Comparison of ENCODE assay signal across 15 cellular contexts in genomic region chr6:158795516-158795915, GRCh38. TPM values are rescaled to one million over a fixed set of nuclear protein-coding genes. Genes with fewer than 3 reads are reported as not detected.
DNase-seq lines count a peak whose midpoint lies in the region; ATAC-seq and TF ChIP-seq lines count a peak whose summit lies in the region.
"Had no signal": no experiment of that assay in that cellular context is flagged by ENCODE, and none has a peak within 500 bp of the region (broad histone marks: within the 10 kb centered on the region; RNA-seq: fewer than 3 reads in every experiment).

No MANE protein-coding gene starts in this region.

- TF ChIP-seq CTCF in H9 (conservative IDR thresholded peaks at IDR 0.05) (no peak), mucosa of descending colon (IDR thresholded peaks at IDR 0.05) (no peak), esophagus muscularis mucosa (IDR thresholded peaks at IDR 0.05) (no peak), SK-N-SH (IDR thresholded peaks at IDR 0.05) (no peak)

- H3K14ac ChIP-seq in H9 (ENCODE audit: insufficient read depth, low read length): no peak overlapping the region

- no peak overlapping the region for H3K18ac ChIP-seq in H9 (ENCODE audit: insufficient read length, low read depth, low read length)

- intact Hi-C loops in mucosa of descending colon (cut with DNase I, micrococcal nuclease) (no loop called here), esophagus muscularis mucosa (cut with DNase I) (no loop called here)

- peak; percentile 39 for ATAC-seq in mucosa of descending colon
- ATAC-seq: stimulated activated naive CD8-positive, alpha-beta T cell treated with anti-CD3 and anti-CD28 coated beads, Interleukin-15, amount 100 ng/mL, for 72 hours had no signal

- no peak overlapping the region for H2BK120ac ChIP-seq in H9 (ENCODE audit: low read depth, low read length, poor library complexity, severe bottlenecking)

- no peak overlapping the region for H2BK15ac ChIP-seq in H9 (ENCODE audit: low read depth, low read length)

- no peak overlapping the region for H3K23ac ChIP-seq in H9 (ENCODE audit: insufficient read length, low read depth, low read length)

- H3K9ac ChIP-seq in BLaER1: no peak overlapping the region
- no peak overlapping the region for H3K9ac ChIP-seq in H9 (ENCODE audit: extremely low read depth, insufficient read length, low read length)
- H3K9ac ChIP-seq in SK-N-SH: no peak overlapping the region

- no peak overlapping the region for H4K5ac ChIP-seq in H9 (ENCODE audit: insufficient read length, low read depth, low read length)

- no peaks in the 10 kb centered on the region for H3K9me3 Mint-ChIP-seq in H9
- no peaks in the 10 kb centered on the region for H3K9me3 Mint-ChIP-seq in activated naive CD8-positive, alpha-beta T cell (ENCODE audit: low read depth)
- H3K9me3 Mint-ChIP-seq: stimulated activated naive CD8-positive, alpha-beta T cell treated with anti-CD3 and anti-CD28 coated beads, Interleukin-15, amount 100 ng/mL, for 72 hours had no signal

- no peak overlapping the region for H2BK20ac ChIP-seq in H9 (ENCODE audit: low read depth, low read length, poor library complexity, severe bottlenecking)

- no peak for DNase-seq in H9
- DNase-seq in mucosa of descending colon: no peak
- DNase-seq in C1 segment of cervical spinal cord (lab: John Stamatoyannopoulos, UW): no peak
- no peak for DNase-seq in D341Med (ENCODE audit: low spot score)
- DNase-seq in esophagus muscularis mucosa (ENCODE audit: extremely low spot score): no peak
- DNase-seq in SK-N-SH: no peak
- DNase-seq: activated CD4-positive, alpha-beta T cell treated with anti-CD3 and anti-CD28 coated beads for 48 hours; DMS79; KBM-7; NCI-H1092 treated with DMSO at 0.1 percent for 48 hours; SHP77 treated with DMSO at 0.1 percent for 48 hours; stimulated activated naive CD8-positive, alpha-beta T cell treated with anti-CD3 and anti-CD28 coated beads, Interleukin-15, amount 100 ng/mL, for 72 hours had no signal

- POLR2A ChIA-PET in SK-N-SH (lab: Yijun Ruan, JAX): no interaction called here

- H3K27me3 ChIP-seq in BLaER1: no peaks in the 10 kb centered on the region
- no peaks in the 10 kb centered on the region for H3K27me3 ChIP-seq in H9 (ENCODE audit: insufficient read depth, low read length)
- no peaks in the 10 kb centered on the region for H3K27me3 ChIP-seq in esophagus muscularis mucosa
- H3K27me3 ChIP-seq in SK-N-SH (ENCODE audit: insufficient read depth): no peaks in the 10 kb centered on the region

- H3K9me2 ChIP-seq in SK-N-SH: no peaks in the 10 kb centered on the region

- H3K4me3 ChIP-seq in BLaER1 (no peak overlapping the region), mucosa of descending colon (no peak overlapping the region), esophagus muscularis mucosa (no peak overlapping the region), SK-N-SH (ENCODE audit: low read depth in 2 of 2, low read length in 1 of 2) (no peak overlapping the region)

- H3K79me1 ChIP-seq in H9 (ENCODE audit: insufficient read depth, low read depth, low read length, poor library complexity, severe bottlenecking): no peaks in the 10 kb centered on the region

- H4K91ac ChIP-seq in H9 (ENCODE audit: insufficient read length, low read depth, low read length): no peak overlapping the region

- H3T11ph ChIP-seq in H9 (ENCODE audit: low read length): no peak overlapping the region

- H3K36me3 ChIP-seq in BLaER1 (peaks cover 30% of the 10 kb centered on the region), mucosa of descending colon (ENCODE audit: low read depth) (no peaks in the 10 kb centered on the region), esophagus muscularis mucosa (no peaks in the 10 kb centered on the region), SK-N-SH (replicated peaks in 1 of 2; ENCODE audit: control insufficient read depth in 1 of 2, insufficient read depth in 2 of 2, low read length in 1 of 2) (no peaks in the 10 kb centered on the region)

- H3K4me1 ChIP-seq in BLaER1 (peaks cover 87% of the 10 kb centered on the region), H9 (ENCODE audit: insufficient read depth, low read length) (peaks cover 9% of the 10 kb centered on the region; the same call in 1 of the 2 replicates), mucosa of descending colon (ENCODE audit: low read depth) (peaks cover 62% of the 10 kb centered on the region), esophagus muscularis mucosa (peaks cover 42 to 94% (median 57%) of the 10 kb centered on the region in 4 donors), SK-N-SH (ENCODE audit: control insufficient read depth in 1 of 2, insufficient read depth in 2 of 2, low read depth in 1 of 2, low read length in 1 of 2) (peaks cover 25 to 27% of the 10 kb centered on the region in 2 experiments; a peak in 3 of 4 replicates)

- CTCF ChIA-PET in SK-N-SH (lab: Yijun Ruan, JAX): interaction anchor here (0.6 to 1.1 kb wide), 3 partner anchors 95 to 177 kb away, joined by 3 to 4 read pairs (median 3); no protein-coding TSS in a partner anchor

- H2AFZ ChIP-seq in H9 (ENCODE audit: low read length) (no peak overlapping the region), SK-N-SH (ENCODE audit: low read depth) (no peak overlapping the region)

- H3K9me3 ChIP-seq in BLaER1: peaks cover 6% of the 10 kb centered on the region; the same call in 1 of the 2 replicates
- no peaks in the 10 kb centered on the region for H3K9me3 ChIP-seq in H9 (ENCODE audit: control insufficient read depth, low read depth, low read length)
- H3K9me3 ChIP-seq in mucosa of descending colon: no peaks in the 10 kb centered on the region
- no peaks in the 10 kb centered on the region for H3K9me3 ChIP-seq in esophagus muscularis mucosa
- H3K9me3 ChIP-seq in SK-N-SH: no peaks in the 10 kb centered on the region

- H3K56ac ChIP-seq in H9 (ENCODE audit: insufficient read length, low read depth, low read length): no peak overlapping the region

- H3K79me2 ChIP-seq in H9 (ENCODE audit: insufficient read depth, low read length) (peaks cover 66% of the 10 kb centered on the region), SK-N-SH (ENCODE audit: insufficient read depth) (peaks cover 100% of the 10 kb centered on the region)

- no peak for TF ChIP-seq RAD21 in SK-N-SH (IDR thresholded peaks at IDR 0.05; ENCODE audit: low read length)

- no peaks in the 10 kb centered on the region for H3K23me2 ChIP-seq in H9 (ENCODE audit: insufficient read length, low read depth, low read length, poor library complexity, severe bottlenecking)

- TF ChIP-seq POLR2A in esophagus muscularis mucosa (IDR thresholded peaks at IDR 0.05; ENCODE audit: low read depth): no peak

- WGBS in H9 (ENCODE audit: extremely low coverage, insufficient read length, low lambda C conversion rate): no CpG with 5 or more reads among the region's 5 CpGs
- 87% methylated on average over 5 of the region's 5 CpGs for WGBS in esophagus muscularis mucosa
- WGBS in SK-N-SH (ENCODE audit: low lambda C conversion rate): 89% methylated on average over 4 of the region's 5 CpGs

- H3K27ac ChIP-seq in BLaER1: no peak overlapping the region
- H3K27ac ChIP-seq in H9 (ENCODE audit: insufficient read length, low read depth, low read length): no peak overlapping the region
- no peak overlapping the region for H3K27ac ChIP-seq in esophagus muscularis mucosa (replicated peaks in 1 of 4)
- H3K27ac ChIP-seq in SK-N-SH (ENCODE audit: low read depth in 2 of 2, low read length in 1 of 2): no peak overlapping the region
- H3K27ac ChIP-seq: HL-60 had no signal

- H2BK12ac ChIP-seq in H9 (ENCODE audit: insufficient read length, low read depth, low read length): no peak overlapping the region

- H3K4ac ChIP-seq in H9 (ENCODE audit: low read depth, low read length): no peak overlapping the region

- peaks cover 10% of the 10 kb centered on the region for H3F3A ChIP-seq in SK-N-SH (replicated peaks; ENCODE audit: insufficient read depth)

- peak overlapping the region in 2 of 3 experiments; percentile 82 to 95; a peak in 3 of 7 replicates for H3K27ac Mint-ChIP-seq in H9
- peak overlapping the region; percentile 81 for H3K27ac Mint-ChIP-seq in activated naive CD8-positive, alpha-beta T cell

- H3K4me3 Mint-ChIP-seq in H9: no peak overlapping the region
- no peak overlapping the region for H3K4me3 Mint-ChIP-seq in activated naive CD8-positive, alpha-beta T cell
- H3K4me3 Mint-ChIP-seq: stimulated activated naive CD8-positive, alpha-beta T cell treated with anti-CD3 and anti-CD28 coated beads, Interleukin-15, amount 100 ng/mL, for 72 hours had no signal

- H4K20me1 ChIP-seq in BLaER1 (peaks cover 100% of the 10 kb centered on the region), H9 (ENCODE audit: control insufficient read depth, insufficient read depth, insufficient read length) (no peaks in the 10 kb centered on the region), SK-N-SH (ENCODE audit: insufficient read depth) (peaks cover 55% of the 10 kb centered on the region)

- H3K4me2 ChIP-seq in BLaER1 (0 out of 2 replicates have a peak overlapping the region, but pooled peaks have one; percentile 10), H9 (ENCODE audit: insufficient read depth, insufficient read length, low read length) (no peak overlapping the region), SK-N-SH (no peak overlapping the region)

- H4K8ac ChIP-seq in H9 (replicated peaks; ENCODE audit: insufficient read length, low read depth, low read length): no peak overlapping the region

- peaks cover 6 to 46% (median 20%) of the 10 kb centered on the region in 3 experiments; a peak in 6 of 7 replicates for H3K36me3 Mint-ChIP-seq in H9 (ENCODE audit: insufficient read depth in 1 of 3, low read depth in 3 of 3)
- H3K36me3 Mint-ChIP-seq in activated naive CD8-positive, alpha-beta T cell: peaks cover 14% of the 10 kb centered on the region

- H2AK5ac ChIP-seq in H9 (ENCODE audit: insufficient read length, low read length): no peak overlapping the region

- no peaks in the 10 kb centered on the region for H3K27me3 Mint-ChIP-seq in H9 (ENCODE audit: low read depth)
- no peaks in the 10 kb centered on the region for H3K27me3 Mint-ChIP-seq in activated naive CD8-positive, alpha-beta T cell
- H3K27me3 Mint-ChIP-seq: stimulated activated naive CD8-positive, alpha-beta T cell treated with anti-CD3 and anti-CD28 coated beads, Interleukin-15, amount 100 ng/mL, for 72 hours had no signal

- peaks cover 60 to 65% of the 10 kb centered on the region in 2 experiments for H3K4me1 Mint-ChIP-seq in H9
- H3K4me1 Mint-ChIP-seq in activated naive CD8-positive, alpha-beta T cell (ENCODE audit: low read depth): peaks cover 91% of the 10 kb centered on the region

- no peak overlapping the region for H2BK5ac ChIP-seq in H9 (ENCODE audit: insufficient read length, low read length)

- TF ChIP-seq EP300 in esophagus muscularis mucosa (IDR thresholded peaks at IDR 0.05) (no peak), SK-N-SH (IDR thresholded peaks at IDR 0.05; ENCODE audit: borderline replicate concordance in 1 of 2, low read depth in 1 of 2, low read length in 1 of 2) (no peak)

TF ChIP-seq in SK-N-SH, 30 proteins besides CTCF, POLR2A, EP300 and RAD21 (continues in another document):
- TF ChIP-seq RCOR1 (IDR thresholded peaks at IDR 0.05; ENCODE audit: low read length) (no peak), RXRA (IDR thresholded peaks at IDR 0.05; ENCODE audit: borderline replicate concordance, low read depth) (no peak)

RNA-seq across cellular contexts. Expression of gene EZR, which starts 23.7 kb away (rescaled TPM):
- total RNA-seq in H9 (2021) (375 and 393 TPM in 2 replicates), mucosa of descending colon (100 to 1,000 TPM; 220 to 421 (median 334) TPM), esophagus muscularis mucosa (100 to 1,000 TPM; 205 to 226 (median 212) TPM)
- polyA plus RNA-seq in SK-N-SH (2012; rRNA removed): 84.3 and 92.0 TPM in 2 replicates
- polyA plus RNA-seq in SK-N-SH (2012; cell fraction: cytosol; rRNA removed): 62.4 and 69.7 TPM in 2 replicates
- 75.6 and 84.7 TPM in 2 replicates for polyA plus RNA-seq in SK-N-SH (2012; cell fraction: nucleus; rRNA removed)
